8 cellular contexts compared by ENCODE assay signal in genomic region chr2:59301466-59302402, GRCh38.
DNase-seq lines count a peak whose midpoint lies in the region; ATAC-seq, FAIRE-seq and TF ChIP-seq lines count a peak whose summit lies in the region.

No MANE protein-coding gene starts in this region.

- FAIRE-seq in kidney (lab: Jason Lieb, UNC): no peak

- 34 to 38% methylated on average over 14 of the region's 14 CpGs for WGBS in thyroid gland, 2 donors

- peak; percentile 47 to 66 for TF ChIP-seq CTCF in Caco-2 (IDR thresholded peaks at IDR 0.05; ENCODE audit: insufficient read depth in 1 of 2, low read depth in 1 of 2, low read length in 1 of 2, severe bottlenecking in 1 of 2, unreplicated experiment in 1 of 2)
- TF ChIP-seq CTCF in cardiac fibroblast (IDR thresholded peaks at IDR 0.05; ENCODE audit: low read depth, low read length): peak; percentile 5
- peak; percentile 52 for TF ChIP-seq CTCF in kidney (IDR thresholded peaks at IDR 0.05; ENCODE audit: borderline replicate concordance, extremely low read depth, insufficient read depth)
- TF ChIP-seq CTCF in thyroid gland (IDR thresholded peaks at IDR 0.05): peak in 5 of 6 experiments; percentile 18 to 80 (median 61)

- peak; percentile 64 for ATAC-seq in GM19023 (IDR thresholded peaks at IDR 0.05; ENCODE audit: unreplicated experiment)

- no peaks in the 10 kb centered on the region for H3K9me3 Mint-ChIP-seq in Caco-2 (ENCODE audit: unreplicated experiment)

- peak; percentile 56 to 64 for DNase-seq in Caco-2
- DNase-seq in HS-27A (ENCODE audit: low read depth): peak; percentile 7
- peak; percentile 20 to 68 for DNase-seq in NOMO-1 (lab: John Stamatoyannopoulos, UW; ENCODE audit: unreplicated experiment in 2 of 2)
- peak; percentile 52 to 74 for DNase-seq in cardiac fibroblast (ENCODE audit: low read depth in 2 of 2)
- DNase-seq in kidney: no peak
- DNase-seq in thyroid gland: peak; percentile 40 to 43
- no peak for DNase-seq in activated CD8-positive, alpha-beta memory T cell treated with anti-CD3 and anti-CD28 coated beads, Interleukin-2, amount 50 U/mL, for 48 hours

- no peaks in the 10 kb centered on the region for H3K4me1 Mint-ChIP-seq in Caco-2 (ENCODE audit: low read depth, unreplicated experiment)

- H3K4me3 Mint-ChIP-seq in Caco-2 (ENCODE audit: unreplicated experiment): no peak overlapping the region

- peaks cover 3% of the 10 kb centered on the region for H3K27me3 Mint-ChIP-seq in Caco-2 (ENCODE audit: insufficient read depth, unreplicated experiment)

- POLR2A ChIA-PET in Caco-2 (lab: Charles Lee): no interaction called here

- no peak overlapping the region for H3K9ac ChIP-seq in kidney (ENCODE audit: low read length in 2 of 2)

- intact Hi-C loops in Caco-2 (cut with micrococcal nuclease; ENCODE audit: unreplicated experiment) (loop anchor here (2.0 to 5.0 kb wide), 2 partner anchors 283 to 1281 kb away; no protein-coding TSS in a partner anchor), kidney (cut with DNase I) (no loop called here), thyroid gland (cut with DNase I) (no loop called here)

- no peaks in the 10 kb centered on the region for H3K36me3 Mint-ChIP-seq in Caco-2 (ENCODE audit: insufficient read depth, unreplicated experiment)

- no peak overlapping the region for H3K4me3 ChIP-seq in Caco-2 (ENCODE audit: low read depth, low read length)
- H3K4me3 ChIP-seq in cardiac fibroblast (replicated peaks in 1 of 2; ENCODE audit: low read depth in 2 of 2, low read length in 2 of 2): no peak overlapping the region
- H3K4me3 ChIP-seq in kidney (ENCODE audit: low read length in 2 of 2): no peak overlapping the region
- no peak overlapping the region for H3K4me3 ChIP-seq in thyroid gland (replicated peaks in 1 of 3)

- TF ChIP-seq POLR2A in thyroid gland (IDR thresholded peaks at IDR 0.05): no peak

- H3K27ac ChIP-seq in kidney (ENCODE audit: low read depth in 2 of 2, low read length in 2 of 2) (no peak overlapping the region), thyroid gland (no peak overlapping the region)

- no peaks in the 10 kb centered on the region for H3K4me1 ChIP-seq in Caco-2
- H3K4me1 ChIP-seq in kidney (ENCODE audit: control insufficient read depth in 1 of 2, insufficient read depth in 1 of 2, low read depth in 1 of 2, low read length in 2 of 2): no peaks in the 10 kb centered on the region
- no peaks in the 10 kb centered on the region for H3K4me1 ChIP-seq in thyroid gland

- CTCF ChIA-PET in Caco-2 (lab: Charles Lee): no interaction called here

- no peak overlapping the region for H3K27ac Mint-ChIP-seq in Caco-2 (ENCODE audit: unreplicated experiment)

- H3K9me3 ChIP-seq in Caco-2 (no peaks in the 10 kb centered on the region), kidney (ENCODE audit: control insufficient read depth in 1 of 2, low read length in 2 of 2) (no peaks in the 10 kb centered on the region), thyroid gland (no peaks in the 10 kb centered on the region)

- no TSS peak for BruUV-seq in Caco-2 (replicated peaks; lab: Mats Ljungman, UMichigan)

- H3K27me3 ChIP-seq in Caco-2 (replicated peaks; ENCODE audit: control insufficient read depth, insufficient read depth, low read length) (no peaks in the 10 kb centered on the region), thyroid gland (no peaks in the 10 kb centered on the region)

- no peaks in the 10 kb centered on the region for H3K36me3 ChIP-seq in Caco-2 (ENCODE audit: control insufficient read depth, insufficient read depth, low read length)
- H3K36me3 ChIP-seq in kidney (ENCODE audit: control insufficient read depth in 1 of 2, insufficient read depth in 2 of 2, low read length in 2 of 2): no peaks in the 10 kb centered on the region
- H3K36me3 ChIP-seq in thyroid gland: no peaks in the 10 kb centered on the region

Comparison
In these comparisons a context has a peak if more than half of its experiments do, and no peak if none do; other contexts are left out.
1. DNase-seq: peak in Caco-2 (2 of 2), HS-27A (single experiment), NOMO-1 (2 of 2), cardiac fibroblast (2 of 2) and thyroid gland (2 of 2); none in kidney (single experiment) and activated CD8-positive, alpha-beta memory T cell treated with anti-CD3 and anti-CD28 coated beads, Interleukin-2, amount 50 U/mL, for 48 hours (single experiment).
2. CTCF ChIP-seq: peak in every context shown above with its lines; median percentile 61 in thyroid gland; 56 in Caco-2; 52 in kidney; 5 in cardiac fibroblast.